8 cellular contexts compared by ENCODE assay signal in the genomic region with DNA sequence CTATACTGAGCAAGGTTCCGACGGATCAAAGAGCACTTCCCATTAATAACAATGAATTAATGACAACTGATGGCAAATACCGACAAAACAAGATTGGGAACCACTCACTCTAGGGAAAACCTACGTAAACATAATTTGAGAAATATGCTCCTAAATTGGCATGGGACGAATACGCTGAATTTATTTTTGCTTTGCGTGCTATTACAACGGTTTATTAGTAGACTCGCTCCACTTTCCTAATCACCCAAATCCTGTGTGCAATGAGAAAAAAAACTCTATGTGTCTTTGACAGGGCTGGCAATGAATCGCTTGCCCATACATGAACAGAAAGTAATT. TPM values are rescaled to one million over a fixed set of nuclear protein-coding genes. Genes with fewer than 3 reads are reported as not detected.
DNase-seq lines count a peak whose midpoint lies in the region; ATAC-seq and TF ChIP-seq lines count a peak whose summit lies in the region.

No MANE protein-coding gene starts in this region.

- H3K36me3 ChIP-seq in GM23248 (ENCODE audit: low read depth) (peaks cover 6% of the 10 kb centered on the region; the same call in 1 of the 2 replicates), gastrocnemius medialis (no peaks in the 10 kb centered on the region)

- in situ Hi-C loops in GM23248 (cut with MboI) (no loop called here), gastrocnemius medialis (cut with MboI; ENCODE audit: low sequenced_read_pairs in 4 of 4) (no loop called here)

- peak overlapping the region; percentile 87 for H3K9ac ChIP-seq in GM23248

- H3K27ac ChIP-seq in GM23248 = peak overlapping the region; percentile 67
- peak overlapping the region; percentile 91 to 96 (median 93) for H3K27ac ChIP-seq in gastrocnemius medialis

- intact Hi-C loops in gastrocnemius medialis (cut with DNase I; ENCODE audit: low total_unique reads) = loop anchor here (1.0 to 5.0 kb wide), 2 partner anchors 28 to 43 kb away; partner anchors contain the start of gene HAT1

- TF ChIP-seq CTCF in fibroblast of villous mesenchyme (IDR thresholded peaks at IDR 0.05; ENCODE audit: insufficient read depth, low read depth, low read length) (no peak), gastrocnemius medialis (IDR thresholded peaks at IDR 0.05 in 4 of 5, conservative IDR thresholded peaks at IDR 0.05 in 1 of 5) (no peak)

- H3K27ac Mint-ChIP-seq in T-helper 17 cell = peak overlapping the region; percentile 63

- H3K27me3 ChIP-seq in GM23248 (replicated peaks; ENCODE audit: insufficient read depth) = no peaks in the 10 kb centered on the region
- no peaks in the 10 kb centered on the region for H3K27me3 ChIP-seq in gastrocnemius medialis

- H3K4me1 ChIP-seq in GM23248 (ENCODE audit: insufficient read depth) (peaks cover 15% of the 10 kb centered on the region), gastrocnemius medialis (peaks cover 26 to 33% of the 10 kb centered on the region in 2 donors)

- H3K4me1 Mint-ChIP-seq in T-helper 17 cell = peaks cover 25% of the 10 kb centered on the region

- peak overlapping the region; percentile 100 for H2AFZ ChIP-seq in GM23248

- peaks cover 19% of the 10 kb centered on the region for H3K79me2 ChIP-seq in GM23248 (ENCODE audit: insufficient read depth)

- H3K36me3 Mint-ChIP-seq in T-helper 17 cell (ENCODE audit: low read depth) = peaks cover 7% of the 10 kb centered on the region

- peak; percentile 40 for DNase-seq in GM23248
- no peak for DNase-seq in T-helper 17 cell
- no peak for DNase-seq in fibroblast of villous mesenchyme (ENCODE audit: low read depth)
- no peak for DNase-seq in gastrocnemius medialis
- DNase-seq in NCI-H146 treated with DMSO at 0.1 percent for 48 hours (lab: John Stamatoyannopoulos, UW; ENCODE audit: unreplicated experiment) = no peak
- DNase-seq in NK-92 (lab: John Stamatoyannopoulos, UW; ENCODE audit: unreplicated experiment) = no peak
- DNase-seq in NCI-H1417 treated with DMSO at 0.1 percent for 48 hours (lab: John Stamatoyannopoulos, UW) = no peak
- no peak for DNase-seq in iPS-NIHi7 (ENCODE audit: extremely low spot score)

- no peaks in the 10 kb centered on the region for H3K27me3 Mint-ChIP-seq in T-helper 17 cell

- no peaks in the 10 kb centered on the region for H4K20me1 ChIP-seq in GM23248 (ENCODE audit: insufficient read depth)

- H3K9me3 ChIP-seq in GM23248 (ENCODE audit: low read depth) (no peaks in the 10 kb centered on the region), T-helper 17 cell (ENCODE audit: control insufficient read depth, low read length, poor library complexity, severe bottlenecking) (no peaks in the 10 kb centered on the region), gastrocnemius medialis (no peaks in the 10 kb centered on the region)

- WGBS in GM23248 (ENCODE audit: low coverage in 1 of 2, low lambda C conversion rate in 2 of 2, missing lambda C conversion rate in 2 of 2), 2 experiments = 13% methylated on average over 10 of the region's 10 CpGs

- H3K9me2 ChIP-seq in GM23248 (ENCODE audit: insufficient read depth) = no peaks in the 10 kb centered on the region

- ATAC-seq in T-helper 17 cell = no peak
- no peak for ATAC-seq in gastrocnemius medialis

- peak overlapping the region; percentile 99 for H3K4me3 Mint-ChIP-seq in T-helper 17 cell

- peak overlapping the region; percentile 100 for H3K4me3 ChIP-seq in GM23248
- peak overlapping the region; percentile 76 for H3K4me3 ChIP-seq in fibroblast of villous mesenchyme (ENCODE audit: low read depth, low read length)
- peak overlapping the region; percentile 84 to 97 (median 94) for H3K4me3 ChIP-seq in gastrocnemius medialis

- no peak for TF ChIP-seq POLR2A in gastrocnemius medialis (IDR thresholded peaks at IDR 0.05)

- no peaks in the 10 kb centered on the region for H3F3A ChIP-seq in GM23248 (ENCODE audit: insufficient read depth)

- H3K4me2 ChIP-seq in GM23248 (ENCODE audit: unreplicated experiment) = peak overlapping the region; percentile 88

RNA-seq across cellular contexts. Expression of gene SLC25A12, which starts 0.5 kb away (rescaled TPM):
- total RNA-seq in GM23248 (2014; rRNA removed; shearing (Covaris generic)) = 17.6 and 21.0 TPM in 2 replicates
- polyA plus RNA-seq in GM23248 (2016; fragmentation: Nextera tagmentation; extraction: Ambion mirVana) = 13.7 and 15.1 TPM in 2 replicates
- total RNA-seq in T-helper 17 cell = 10 to 100 TPM; 11.0 to 15.5 TPM
- total RNA-seq in fibroblast of villous mesenchyme = 21.3 and 25.5 TPM in 2 replicates
- total RNA-seq in gastrocnemius medialis = 10 to 100 TPM; 54.2 to 91.3 (median 79.0) TPM

RNA-seq across cellular contexts. Expression of gene HAT1, which starts 27.7 kb away (rescaled TPM):
- 43.6 and 56.6 TPM in 2 replicates for total RNA-seq in GM23248 (2014; rRNA removed; shearing (Covaris generic))
- polyA plus RNA-seq in GM23248 (2016; fragmentation: Nextera tagmentation; extraction: Ambion mirVana) = 96.2 and 100 TPM in 2 replicates
- total RNA-seq in T-helper 17 cell = 10 to 100 TPM; 20.8 to 22.3 TPM
- 38.0 and 46.6 TPM in 2 replicates for total RNA-seq in fibroblast of villous mesenchyme
- 10 to 100 TPM; 30.6 to 61.9 (median 50.0) TPM for total RNA-seq in gastrocnemius medialis
